In genomic region chr11:32635819-32636218, GRCh38 we compare ENCODE assay signal across 27 cellular contexts. TPM values are rescaled to one million over a fixed set of nuclear protein-coding genes. Genes with fewer than 3 reads are reported as not detected.
DNase-seq lines count a peak whose midpoint lies in the region; ATAC-seq, FAIRE-seq and TF ChIP-seq lines count a peak whose summit lies in the region.
"Had no signal": no experiment of that assay in that cellular context is flagged by ENCODE, and none has a peak within 500 bp of the region (broad histone marks: within the 10 kb centered on the region; RNA-seq: fewer than 3 reads in every experiment).

No MANE protein-coding gene starts in this region.

- H3K4me2 ChIP-seq in HepG2 (ENCODE audit: low read depth, low read length), result no peak overlapping the region
- H3K4me2 ChIP-seq in IMR-90 (ENCODE audit: low read depth, low read length), result no peak overlapping the region
- H3K4me2 ChIP-seq: BLaER1 had no signal

- no peak overlapping the region for H3K18ac ChIP-seq in IMR-90 (ENCODE audit: low read depth, low read length)

- no peak overlapping the region for H4K91ac ChIP-seq in IMR-90 (ENCODE audit: insufficient read depth, low read depth, low read length)

- dilution Hi-C loops in IMR-90 (cut with HindIII; ENCODE audit: low sequenced_read_pairs, unreplicated experiment), result no loop called here

- no peak for ATAC-seq in HepG2
- ATAC-seq in right lobe of liver, result no peak
- no peak for ATAC-seq in IMR-90 (ENCODE audit: low read depth)
- no peak for ATAC-seq in HG03175 (IDR thresholded peaks at IDR 0.05; ENCODE audit: unreplicated experiment)
- ATAC-seq: GM12878 had no signal

- in situ Hi-C loops in HepG2 (cut with HindIII; ENCODE audit: extremely low pct_ligation_motif_present, low pct_unique_long_range_greater_than_20kb), result no loop called here
- in situ Hi-C loops in IMR-90 (cut with MboI; ENCODE audit: low sequenced_read_pairs), result no loop called here

- no peak overlapping the region for H3K14ac ChIP-seq in IMR-90 (replicated peaks; ENCODE audit: low read depth, low read length)

- H3K9me3 ChIP-seq in HepG2 (ENCODE audit: low read length) (peaks cover 7% of the 10 kb centered on the region), right lobe of liver (no peaks in the 10 kb centered on the region), IMR-90 (ENCODE audit: control insufficient read depth, insufficient read depth, low read length) (no peaks in the 10 kb centered on the region)
- H3K9me3 ChIP-seq: BE2C, BLaER1 had no signal

- H4K20me1 ChIP-seq in HepG2 (ENCODE audit: insufficient read depth, low read length) (no peaks in the 10 kb centered on the region), IMR-90 (ENCODE audit: insufficient read depth, low read length) (no peaks in the 10 kb centered on the region)
- H4K20me1 ChIP-seq: BLaER1 had no signal

- TF ChIP-seq POLR2A in HepG2 (IDR thresholded peaks at IDR 0.05; ENCODE audit: insufficient read depth in 1 of 2, low read depth in 2 of 2, low read length in 2 of 2) (no peak), right lobe of liver (IDR thresholded peaks at IDR 0.05) (no peak), IMR-90 (IDR thresholded peaks at IDR 0.05; ENCODE audit: low read depth, low read length) (no peak)

- no peak overlapping the region for H2AFZ ChIP-seq in HepG2 (ENCODE audit: low read length)
- H2AFZ ChIP-seq in IMR-90 (replicated peaks; ENCODE audit: low read length, poor library complexity), result no peak overlapping the region

- intact Hi-C loops in HepG2 (cut with micrococcal nuclease; ENCODE audit: unreplicated experiment) (no loop called here), right lobe of liver (cut with DNase I) (no loop called here), IMR-90 (cut with micrococcal nuclease) (no loop called here)

- H3K9ac ChIP-seq in HepG2 (ENCODE audit: insufficient read depth, low read depth, low read length), result no peak overlapping the region
- H3K9ac ChIP-seq in IMR-90 (ENCODE audit: low read depth, low read length), result no peak overlapping the region
- H3K9ac ChIP-seq: BLaER1 had no signal

- WGBS in HepG2 (ENCODE audit: low lambda C conversion rate), result 41% methylated on average over 2 of the region's 2 CpGs
- WGBS in right lobe of liver (ENCODE audit: insufficient coverage, low coverage, low lambda C conversion rate, missing lambda C conversion rate), result 87% methylated on average over 2 of the region's 2 CpGs
- WGBS in IMR-90 (ENCODE audit: extremely low coverage in 2 of 2, insufficient read length in 1 of 2), 2 experiments, result no CpG with 5 or more reads among the region's 2 CpGs

- no peaks in the 10 kb centered on the region for H3K36me3 ChIP-seq in HepG2 (replicated peaks in 1 of 2; ENCODE audit: control insufficient read depth in 1 of 2, insufficient read depth in 2 of 2, low read length in 2 of 2)
- H3K36me3 ChIP-seq in right lobe of liver, result no peaks in the 10 kb centered on the region
- no peaks in the 10 kb centered on the region for H3K36me3 ChIP-seq in IMR-90 (ENCODE audit: control insufficient read depth, insufficient read depth, low read length)
- no peaks in the 10 kb centered on the region for H3K36me3 ChIP-seq in H7 (replicated peaks; ENCODE audit: control insufficient read depth, insufficient read depth, low read length)
- H3K36me3 ChIP-seq: BE2C, BLaER1 had no signal

- H2BK120ac ChIP-seq in IMR-90 (ENCODE audit: low read depth, low read length), result no peak overlapping the region

- no peak for TF ChIP-seq CTCF in HepG2 (CRISPR knock-in tag; IDR thresholded peaks at IDR 0.05)
- TF ChIP-seq CTCF in right lobe of liver (IDR thresholded peaks at IDR 0.05), result no peak
- TF ChIP-seq CTCF in IMR-90 (conservative IDR thresholded peaks at IDR 0.05; ENCODE audit: low read depth, low read length), result no peak

- TF ChIP-seq RAD21 in HepG2 (CRISPR knock-in tag; IDR thresholded peaks at IDR 0.05) (no peak), IMR-90 (IDR thresholded peaks at IDR 0.05; ENCODE audit: low read length) (no peak)

- H3K4ac ChIP-seq in IMR-90 (ENCODE audit: low read depth, low read length), result no peak overlapping the region

- no peak for TF ChIP-seq EP300 in HepG2 (IDR thresholded peaks at IDR 0.05; ENCODE audit: low read depth in 2 of 2, low read length in 2 of 2)
- TF ChIP-seq EP300 in HepG2 (CRISPR knock-in tag; IDR thresholded peaks at IDR 0.05; ENCODE audit: borderline replicate concordance), result no peak

- H3K27me3 ChIP-seq in HepG2 (ENCODE audit: control insufficient read depth in 1 of 2, insufficient read depth in 2 of 2, low read length in 2 of 2) (no peaks in the 10 kb centered on the region; a peak in 1 of 5 replicates), right lobe of liver (no peaks in the 10 kb centered on the region), IMR-90 (ENCODE audit: control insufficient read depth, insufficient read depth, low read length) (no peaks in the 10 kb centered on the region), H7 (ENCODE audit: control insufficient read depth, insufficient read depth, low read length) (no peaks in the 10 kb centered on the region)
- H3K27me3 ChIP-seq: BE2C, BLaER1 had no signal

- H3K4me3 ChIP-seq in HepG2 (replicated peaks in 1 of 3; ENCODE audit: insufficient read depth in 1 of 3, low read depth in 2 of 3, low read length in 3 of 3), result no peak overlapping the region
- H3K4me3 ChIP-seq in right lobe of liver, result no peak overlapping the region
- H3K4me3 ChIP-seq in IMR-90 (ENCODE audit: insufficient read depth, low read depth, low read length), result no peak overlapping the region
- no peak overlapping the region for H3K4me3 ChIP-seq in H7 (ENCODE audit: insufficient read depth, low read depth, low read length)
- H3K4me3 ChIP-seq: BLaER1, GM12878 had no signal

- POLR2A ChIA-PET in HepG2 (lab: Yijun Ruan, JAX) (no interaction called here), IMR-90 (lab: Charles Lee; ENCODE audit: unreplicated experiment) (no interaction called here)

- H3K79me1 ChIP-seq in IMR-90 (ENCODE audit: low read depth in 1 of 2, low read length in 2 of 2), result no peaks in the 10 kb centered on the region

- H2BK15ac ChIP-seq in IMR-90 (ENCODE audit: low read depth, low read length), result no peak overlapping the region

- H3K79me2 ChIP-seq in HepG2 (ENCODE audit: insufficient read depth, low read length), result no peaks in the 10 kb centered on the region

- H3K27ac ChIP-seq in HepG2 (ENCODE audit: extremely low read length, insufficient read depth, low read length) (no peak overlapping the region), right lobe of liver (no peak overlapping the region), IMR-90 (ENCODE audit: insufficient read depth, low read length) (no peak overlapping the region)
- H3K27ac ChIP-seq: 22Rv1, BLaER1 had no signal

- no peak overlapping the region for H2AK5ac ChIP-seq in IMR-90 (ENCODE audit: low read depth, low read length)

- no peak overlapping the region for H2BK20ac ChIP-seq in IMR-90 (ENCODE audit: low read depth, low read length)

- no TSS peak for BruUV-seq in HepG2 (replicated peaks; lab: Mats Ljungman, UMichigan)
- no TSS peak for BruUV-seq in IMR-90 (replicated peaks; lab: Mats Ljungman, UMichigan)

- H2BK5ac ChIP-seq in IMR-90 (ENCODE audit: low read depth, low read length, poor library complexity, severe bottlenecking), result no peak overlapping the region

- no peaks in the 10 kb centered on the region for H3K9me1 ChIP-seq in IMR-90 (ENCODE audit: insufficient read depth, low read length)

- H3K56ac ChIP-seq in IMR-90 (ENCODE audit: extremely low read depth, insufficient read depth, low read length), result no peak overlapping the region

- no peak overlapping the region for H4K8ac ChIP-seq in IMR-90 (ENCODE audit: low read depth in 2 of 2, low read length in 2 of 2)

- CTCF ChIA-PET in HepG2 (lab: Yijun Ruan, JAX; ENCODE audit: low intra/inter-chr PET ratio, low total read pairs), result no interaction called here
- CTCF ChIA-PET in IMR-90 (lab: Yijun Ruan, JAX), result no interaction called here

- DNase-seq in HepG2 (ENCODE audit: low spot score) (no peak), right lobe of liver (no peak), IMR-90 (no peak), frontal cortex (ENCODE audit: low spot score in 2 of 2) (no peak), NCI-H446 treated with DMSO at 0.1 percent for 48 hours (lab: John Stamatoyannopoulos, UW) (no peak), H7 (no peak)
- DNase-seq: ACHN; BE2C; C1 segment of cervical spinal cord; CD4-positive, alpha-beta memory T cell; CD4-positive, CD25-positive, alpha-beta regulatory T cell; CD8-positive, alpha-beta memory T cell; COR-L47; DMS 273 treated with DMSO at 0.1 percent for 48 hours; DMS153; DMS53; DMS79; DND-41; EL; GDM1 had no signal

- FAIRE-seq in HepG2 (lab: Jason Lieb, UNC), result no peak
- FAIRE-seq in colon (lab: Jason Lieb, UNC), result peak; percentile 58
- FAIRE-seq in frontal cortex (lab: Jason Lieb, UNC), result peak; percentile 34
- FAIRE-seq: GM12878, GM12892, GM18507 had no signal

- no peak overlapping the region for H3K23ac ChIP-seq in IMR-90 (ENCODE audit: low read depth, low read length)

- no peak overlapping the region for H4K5ac ChIP-seq in IMR-90 (ENCODE audit: low read depth, low read length)

- no peak overlapping the region for H2AK9ac ChIP-seq in IMR-90 (replicated peaks; ENCODE audit: low read depth, low read length, poor library complexity)

- no peaks in the 10 kb centered on the region for H3K4me1 ChIP-seq in HepG2 (ENCODE audit: insufficient read depth, low read length)
- H3K4me1 ChIP-seq in right lobe of liver, result no peaks in the 10 kb centered on the region
- H3K4me1 ChIP-seq in IMR-90 (ENCODE audit: control insufficient read depth, insufficient read depth, low read length), result no peaks in the 10 kb centered on the region
- H3K4me1 ChIP-seq: BE2C, BLaER1 had no signal

RNA-seq across cellular contexts. Expression of gene EIF3M, which starts 52.2 kb away (rescaled TPM):
- 389 and 593 TPM in 2 replicates for total RNA-seq in HepG2 (2016; rRNA removed; fragmentation: Illumina TruSeq; extraction: Trizol)
- total RNA-seq in HepG2 (2016; cell fraction: cytosol; rRNA removed; fragmentation: Illumina TruSeq; extraction: Trizol; ENCODE audit: low read depth), result 143 and 163 TPM in 2 replicates
- 382 and 605 TPM in 2 replicates for total RNA-seq in HepG2 (2016; cell fraction: insoluble cytoplasmic fraction; rRNA removed; fragmentation: Illumina TruSeq; extraction: Trizol)
- 254 and 301 TPM in 2 replicates for total RNA-seq in HepG2 (2016; cell fraction: membrane; rRNA removed; fragmentation: Illumina TruSeq; extraction: Trizol)
- total RNA-seq in HepG2 (2016; cell fraction: nucleus; rRNA removed; fragmentation: Illumina TruSeq; extraction: Trizol), result 198 and 212 TPM in 2 replicates
- 226 and 279 TPM in 2 replicates for polyA plus RNA-seq in HepG2 (2011; rRNA removed)
- 204 and 312 TPM in 2 replicates for polyA plus RNA-seq in HepG2 (2011; cell fraction: cytosol; rRNA removed)
- polyA plus RNA-seq in HepG2 (2011; cell fraction: nucleus; rRNA removed), result 107 and 136 TPM in 2 replicates
- polyA plus RNA-seq in HepG2 (2012), result 338 and 453 TPM in 2 replicates
- 156 and 174 TPM in 2 replicates for polyA plus RNA-seq in HepG2 (2016; cell fraction: cytosol; fragmentation: Illumina TruSeq; extraction: Trizol; ENCODE audit: low read depth)
- polyA plus RNA-seq in HepG2 (2016; cell fraction: insoluble cytoplasmic fraction; fragmentation: Illumina TruSeq; extraction: Trizol; ENCODE audit: low read depth), result 573 and 611 TPM in 2 replicates
- polyA plus RNA-seq in HepG2 (2016; cell fraction: membrane; fragmentation: Illumina TruSeq; extraction: Trizol; ENCODE audit: low read depth), result 226 and 268 TPM in 2 replicates
- 317 and 325 TPM in 2 replicates for polyA plus RNA-seq in HepG2 (2016; cell fraction: nucleus; fragmentation: Illumina TruSeq; extraction: Trizol; ENCODE audit: insufficient read depth, low read depth)
- polyA minus RNA-seq in HepG2 (2011; rRNA and poly(A)+ RNA removed; ENCODE audit: low replicate concordance), result 48.7 and 110 TPM in 2 replicates
- 124 and 131 TPM in 2 replicates for polyA minus RNA-seq in HepG2 (2011; cell fraction: cytosol; rRNA and poly(A)+ RNA removed)
- polyA minus RNA-seq in HepG2 (2011; cell fraction: nucleus; rRNA and poly(A)+ RNA removed), result 70.2 and 79.9 TPM in 2 replicates
- total RNA-seq in right lobe of liver, result 100 to 1,000 TPM in 2 of 6 experiments, 10 to 100 TPM in 4; 61.4 to 254 (median 90.2) TPM
- total RNA-seq in IMR-90 (2012; rRNA removed), result 466 and 781 TPM in 2 replicates
- polyA plus RNA-seq in IMR-90 (2012; rRNA removed), result 310 and 376 TPM in 2 replicates
- 83.2 and 309 TPM in 2 replicates for polyA plus RNA-seq in IMR-90 (2012; cell fraction: cytosol; rRNA removed)
- 22.2 and 200 TPM in 2 replicates for polyA plus RNA-seq in IMR-90 (2012; cell fraction: nucleus; rRNA removed; ENCODE audit: low replicate concordance)
- 148 TPM for total RNA-seq in frontal cortex
- total RNA-seq in H7 (2014; rRNA removed; shearing (Covaris generic)), result 651 and 652 TPM in 2 replicates
